20 cellular contexts compared by ENCODE assay signal in the genomic region with DNA sequence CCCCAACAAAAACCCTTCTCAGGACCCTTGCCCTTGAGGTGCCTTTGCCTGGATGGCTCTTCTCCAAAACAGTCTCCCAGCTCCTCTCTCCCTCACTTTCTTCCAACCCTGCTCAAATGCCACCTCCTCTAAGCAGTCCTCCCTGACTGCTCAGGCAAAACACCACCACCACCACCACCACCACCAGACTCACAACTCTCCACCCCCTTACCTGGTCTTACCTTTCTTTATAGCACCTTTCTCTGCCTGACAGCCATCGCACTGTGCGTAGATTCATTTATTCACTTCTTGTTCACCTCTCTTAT.
DNase-seq lines count a peak whose midpoint lies in the region; ATAC-seq, FAIRE-seq and TF ChIP-seq lines count a peak whose summit lies in the region.
"Had no signal": no experiment of that assay in that cellular context is flagged by ENCODE, and none has a peak within 500 bp of the region (broad histone marks: within the 10 kb centered on the region; RNA-seq: fewer than 3 reads in every experiment).

No MANE protein-coding gene starts in this region.

- WGBS in A549 (ENCODE audit: missing lambda C conversion rate): 100% methylated on average over 2 of the region's 2 CpGs
- 0% methylated on average over 2 of the region's 2 CpGs for WGBS in K562 (ENCODE audit: insufficient coverage, low coverage, missing lambda C conversion rate)
- WGBS in lower leg skin, 2 donors: 96 to 98% methylated on average over 2 of the region's 2 CpGs

- intact Hi-C loops in K562 (cut with micrococcal nuclease): no loop called here
- intact Hi-C loops in lower leg skin (cut with DNase I; ENCODE audit: low total_unique reads): no loop called here
- intact Hi-C loops in CD4-positive, alpha-beta memory T cell (cut with micrococcal nuclease): no loop called here

- H3K27ac Mint-ChIP-seq in type B pancreatic cell: no peak overlapping the region
- H3K27ac Mint-ChIP-seq in CD4-positive, alpha-beta memory T cell: no peak overlapping the region
- H3K27ac Mint-ChIP-seq in activated naive CD4-positive, alpha-beta T cell treated with anti-CD3 and anti-CD28 coated beads, Interleukin-2, amount 10 ng/mL, durations not matched to agents 7 days and 5 days: no peak overlapping the region
- H3K27ac Mint-ChIP-seq: CD4-positive, CD25-positive, alpha-beta regulatory T cell; H9; IgD-negative memory B cell had no signal

- H3K27ac ChIP-seq in A549 (no peak overlapping the region), SJCRH30 (peak overlapping the region; percentile 90), K562 (ENCODE audit: extremely low read depth, low read depth, low read length) (no peak overlapping the region)
- H3K27ac ChIP-seq in CD4-positive, alpha-beta memory T cell (ENCODE audit: low read depth, low read length): no peak overlapping the region

- peaks cover 2% of the 10 kb centered on the region for H3K9me1 ChIP-seq in K562 (ENCODE audit: control insufficient read depth, insufficient read depth, low read length)

- H3K4me3 ChIP-seq in A549: no peak overlapping the region
- H3K4me3 ChIP-seq in SJCRH30: peak overlapping the region; percentile 27
- H3K4me3 ChIP-seq in K562: no peak overlapping the region
- H3K4me3 ChIP-seq in lower leg skin (ENCODE audit: low read depth, poor library complexity, severe bottlenecking): no peak overlapping the region
- no peak overlapping the region for H3K4me3 ChIP-seq in CD4-positive, alpha-beta memory T cell (ENCODE audit: low read length in 2 of 2)
- H3K4me3 ChIP-seq: GM12878 had no signal

- TF ChIP-seq CTCF in A549 (IDR thresholded peaks at IDR 0.05) (no peak), K562 (IDR thresholded peaks at IDR 0.05 in 2 of 3, conservative IDR thresholded peaks at IDR 0.05 in 1 of 3; ENCODE audit: insufficient read depth in 2 of 3, low read depth in 1 of 3, low read length in 3 of 3) (no peak), lower leg skin (IDR thresholded peaks at IDR 0.05) (no peak), type B pancreatic cell (conservative IDR thresholded peaks at IDR 0.05) (no peak)

- TF ChIP-seq POLR2A in A549 (IDR thresholded peaks at IDR 0.05; ENCODE audit: low read length) (no peak), K562 (conservative IDR thresholded peaks at IDR 0.05) (no peak), lower leg skin (IDR thresholded peaks at IDR 0.05) (no peak), H54 (IDR thresholded peaks at IDR 0.05; ENCODE audit: low read depth, low read length) (no peak)

- no peaks in the 10 kb centered on the region for H3K9me3 ChIP-seq in A549
- no peaks in the 10 kb centered on the region for H3K9me3 ChIP-seq in SJCRH30 (replicated peaks)
- H3K9me3 ChIP-seq in K562 (replicated peaks; ENCODE audit: control insufficient read depth, insufficient read depth, low read depth, low read length): no peaks in the 10 kb centered on the region
- no peaks in the 10 kb centered on the region for H3K9me3 ChIP-seq in CD4-positive, alpha-beta memory T cell (ENCODE audit: control insufficient read depth in 1 of 2, low read length in 2 of 2)
- H3K9me3 ChIP-seq: BE2C had no signal

- peaks cover 8% of the 10 kb centered on the region; the same call in 1 of the 2 replicates for H4K20me1 ChIP-seq in K562 (replicated peaks; ENCODE audit: control insufficient read depth, insufficient read depth, low read length)

- H3K36me3 ChIP-seq in SJCRH30 (no peaks in the 10 kb centered on the region), K562 (ENCODE audit: control insufficient read depth, insufficient read depth, low read length) (no peaks in the 10 kb centered on the region)
- no peaks in the 10 kb centered on the region for H3K36me3 ChIP-seq in CD4-positive, alpha-beta memory T cell (ENCODE audit: insufficient read depth, low read length)
- H3K36me3 ChIP-seq: BE2C had no signal

- H2AFZ ChIP-seq in K562 (ENCODE audit: low read depth, low read length): no peak overlapping the region

- TF ChIP-seq RAD21 in A549 (conservative IDR thresholded peaks at IDR 0.05 in 1 of 2, IDR thresholded peaks at IDR 0.05 in 1 of 2) (no peak), K562 (CRISPR knock-in tag; conservative IDR thresholded peaks at IDR 0.05 in 1 of 2, IDR thresholded peaks at IDR 0.05 in 1 of 2) (no peak)

- no peaks in the 10 kb centered on the region for H3K4me1 Mint-ChIP-seq in type B pancreatic cell (ENCODE audit: unreplicated experiment)
- peaks cover 0 to 11% (median 5%) of the 10 kb centered on the region in 4 donors for H3K4me1 Mint-ChIP-seq in CD4-positive, alpha-beta memory T cell
- peaks cover 9% of the 10 kb centered on the region for H3K4me1 Mint-ChIP-seq in activated naive CD4-positive, alpha-beta T cell treated with anti-CD3 and anti-CD28 coated beads, Interleukin-2, amount 10 ng/mL, durations not matched to agents 7 days and 5 days
- H3K4me1 Mint-ChIP-seq: CD4-positive, CD25-positive, alpha-beta regulatory T cell had no signal

- no peak overlapping the region for H3K9ac ChIP-seq in K562 (ENCODE audit: insufficient read depth in 1 of 2, low read depth in 2 of 2, low read length in 2 of 2)

- H3K27me3 Mint-ChIP-seq in type B pancreatic cell: peaks cover 44% of the 10 kb centered on the region
- peaks cover 14 to 26% of the 10 kb centered on the region in 2 donors for H3K27me3 Mint-ChIP-seq in CD4-positive, alpha-beta memory T cell
- H3K27me3 Mint-ChIP-seq in activated naive CD4-positive, alpha-beta T cell treated with anti-CD3 and anti-CD28 coated beads, Interleukin-2, amount 10 ng/mL, durations not matched to agents 7 days and 5 days: peaks cover 16% of the 10 kb centered on the region

- H3K4me1 ChIP-seq in A549: peaks cover 8% of the 10 kb centered on the region; the same call in 2 of the 3 replicates
- peaks cover 46% of the 10 kb centered on the region for H3K4me1 ChIP-seq in SJCRH30
- H3K4me1 ChIP-seq in K562 (replicated peaks in 1 of 2; ENCODE audit: control insufficient read depth in 2 of 2, insufficient read depth in 2 of 2, low read length in 2 of 2): no peaks in the 10 kb centered on the region
- peaks cover 5% of the 10 kb centered on the region for H3K4me1 ChIP-seq in CD4-positive, alpha-beta memory T cell (ENCODE audit: insufficient read depth, low read length)

- no peaks in the 10 kb centered on the region for H3K36me3 Mint-ChIP-seq in type B pancreatic cell
- no peaks in the 10 kb centered on the region for H3K36me3 Mint-ChIP-seq in CD4-positive, alpha-beta memory T cell
- H3K36me3 Mint-ChIP-seq in activated naive CD4-positive, alpha-beta T cell treated with anti-CD3 and anti-CD28 coated beads, Interleukin-2, amount 10 ng/mL, durations not matched to agents 7 days and 5 days: no peaks in the 10 kb centered on the region
- H3K36me3 Mint-ChIP-seq: CD4-positive, CD25-positive, alpha-beta regulatory T cell had no signal

- H3K79me2 ChIP-seq in K562 (ENCODE audit: control insufficient read depth, insufficient read depth, low read length): no peaks in the 10 kb centered on the region

- H3K27me3 ChIP-seq in SJCRH30 (no peaks in the 10 kb centered on the region), K562 (ENCODE audit: control insufficient read depth in 2 of 2, insufficient read depth in 2 of 2, low read length in 2 of 2) (peaks cover 0 to 44% of the 10 kb centered on the region in 2 experiments; a peak in 4 of 5 replicates)
- H3K27me3 ChIP-seq in CD4-positive, alpha-beta memory T cell (ENCODE audit: insufficient read depth, low read length): no peaks in the 10 kb centered on the region
- H3K27me3 ChIP-seq: BE2C had no signal

- DNase-seq in A549 (ENCODE audit: low read depth in 1 of 2, low spot score in 1 of 2): no peak
- DNase-seq in SJCRH30: no peak
- DNase-seq in K562 (ENCODE audit: extremely low read depth in 1 of 4, low spot score in 3 of 4): no peak
- DNase-seq in lower leg skin (ENCODE audit: low spot score in 2 of 2): peak; percentile 12 to 56
- no peak for DNase-seq in type B pancreatic cell (ENCODE audit: extremely low spot score, unreplicated experiment)
- no peak for DNase-seq in CD4-positive, alpha-beta memory T cell
- no peak for DNase-seq in activated naive CD4-positive, alpha-beta T cell treated with anti-CD3 and anti-CD28 coated beads, Interleukin-2, amount 10 ng/mL, durations not matched to agents 7 days and 5 days
- DNase-seq in H54 (ENCODE audit: insufficient read length, low spot score): no peak
- DNase-seq: ACHN; BE2C; C1 segment of cervical spinal cord; CD4-positive, CD25-positive, alpha-beta regulatory T cell; DMS79 treated with DMSO at 0.1 percent for 48 hours; GF-D8; GOT3; H9; KG1 had no signal

- in situ Hi-C loops in K562 (cut with MboI): no loop called here

- ATAC-seq in A549 (no peak), K562 (no peak)
- ATAC-seq: GM12878, HepG2 had no signal

- H3K4me2 ChIP-seq in A549 (no peak overlapping the region), K562 (ENCODE audit: insufficient read depth, low read length) (no peak overlapping the region)

- BruUV-seq in K562 (replicated peaks; lab: Mats Ljungman, UMichigan): no TSS peak

- no peaks in the 10 kb centered on the region for H3K9me3 Mint-ChIP-seq in type B pancreatic cell
- no peaks in the 10 kb centered on the region for H3K9me3 Mint-ChIP-seq in CD4-positive, alpha-beta memory T cell
- H3K9me3 Mint-ChIP-seq in activated naive CD4-positive, alpha-beta T cell treated with anti-CD3 and anti-CD28 coated beads, Interleukin-2, amount 10 ng/mL, durations not matched to agents 7 days and 5 days: no peaks in the 10 kb centered on the region

- FAIRE-seq in A549 (lab: Jason Lieb, UNC) (no peak), K562 (lab: Jason Lieb, UNC) (no peak), H54 (lab: Jason Lieb, UNC) (no peak)
- FAIRE-seq: GM12878, HepG2 had no signal

- POLR2A ChIA-PET in A549 (lab: Yijun Ruan, JAX) (no interaction called here), K562 (lab: Yijun Ruan, JAX) (no interaction called here)
- POLR2A ChIA-PET in CD4-positive, alpha-beta memory T cell (lab: Charles Lee; ENCODE audit: partially characterized antibody): no interaction called here

- TF ChIP-seq EP300 in A549 (IDR thresholded peaks at IDR 0.05) (no peak), K562 (IDR thresholded peaks at IDR 0.05; ENCODE audit: low read length) (no peak)

- H3K4me3 Mint-ChIP-seq in type B pancreatic cell: no peak overlapping the region
- no peak overlapping the region for H3K4me3 Mint-ChIP-seq in CD4-positive, alpha-beta memory T cell
- H3K4me3 Mint-ChIP-seq in activated naive CD4-positive, alpha-beta T cell treated with anti-CD3 and anti-CD28 coated beads, Interleukin-2, amount 10 ng/mL, durations not matched to agents 7 days and 5 days: no peak overlapping the region
- H3K4me3 Mint-ChIP-seq: CD4-positive, CD25-positive, alpha-beta regulatory T cell; H9 had no signal

- CTCF ChIA-PET in A549 (lab: Yijun Ruan, JAX): interaction anchor here (0.7 to 5.0 kb wide), 2 partner anchors 15 kb away, joined by 3 to 41 read pairs; no protein-coding TSS in a partner anchor
- CTCF ChIA-PET in K562 (lab: Yijun Ruan, JAX; ENCODE audit: low intra/inter-chr PET ratio): no interaction called here
- CTCF ChIA-PET in CD4-positive, alpha-beta memory T cell (lab: Charles Lee; ENCODE audit: partially characterized antibody): no interaction called here
- CTCF ChIA-PET in activated naive CD4-positive, alpha-beta T cell treated with anti-CD3 and anti-CD28 coated beads, Interleukin-2, amount 10 ng/mL, durations not matched to agents 7 days and 5 days (lab: Charles Lee): no interaction called here

TF ChIP-seq in A549, 52 proteins besides CTCF, POLR2A, EP300 and RAD21 (continues in another document):
- TF ChIP-seq ZFP36 (IDR thresholded peaks at IDR 0.05; ENCODE audit: borderline replicate concordance, partially characterized antibody): peak; percentile 44

TF ChIP-seq in K562, 482 proteins besides CTCF, POLR2A, EP300 and RAD21 (continues in another document):
- TF ChIP-seq ZSCAN32 (CRISPR knock-in tag; IDR thresholded peaks at IDR 0.05): no peak

Comparison
In these comparisons a context has a peak if more than half of its experiments do, and no peak if none do; other contexts are left out.
1. DNase-seq: peak in lower leg skin (2 of 2); none in A549 (0 of 2), SJCRH30 (0 of 2), K562 (0 of 4), type B pancreatic cell (single experiment), CD4-positive, alpha-beta memory T cell (0 of 5), activated naive CD4-positive, alpha-beta T cell treated with anti-CD3 and anti-CD28 coated beads, Interleukin-2, amount 10 ng/mL, durations not matched to agents 7 days and 5 days (single experiment) and H54 (single experiment).